In genomic region chr12:117049295-117049694, GRCh38 we compare ENCODE assay signal across 18 cellular contexts. TPM values are rescaled to one million over a fixed set of nuclear protein-coding genes. Genes with fewer than 3 reads are reported as not detected.
DNase-seq lines count a peak whose midpoint lies in the region; ATAC-seq, FAIRE-seq and TF ChIP-seq lines count a peak whose summit lies in the region.
"Had no signal": no experiment of that assay in that cellular context is flagged by ENCODE, and none has a peak within 500 bp of the region (broad histone marks: within the 10 kb centered on the region; RNA-seq: fewer than 3 reads in every experiment).

No MANE protein-coding gene starts in this region.

- H3K27ac ChIP-seq in HepG2 (ENCODE audit: extremely low read length, insufficient read depth, low read length): peak overlapping the region; percentile 99
- no peak overlapping the region for H3K27ac ChIP-seq in right lobe of liver
- H3K27ac ChIP-seq in caudate nucleus (ENCODE audit: low read depth, low read length): peak overlapping the region; percentile 68
- H3K27ac ChIP-seq in uterus: no peak overlapping the region
- H3K27ac ChIP-seq: A549 had no signal

- no peak overlapping the region for H2AFZ ChIP-seq in HepG2 (ENCODE audit: low read length)

- BruUV-seq in HepG2 (replicated peaks; lab: Mats Ljungman, UMichigan): no TSS peak

- no peak for TF ChIP-seq POLR2A in HepG2 (IDR thresholded peaks at IDR 0.05; ENCODE audit: insufficient read depth in 1 of 2, low read depth in 2 of 2, low read length in 2 of 2)
- no peak for TF ChIP-seq POLR2A in right lobe of liver (IDR thresholded peaks at IDR 0.05)
- no peak for TF ChIP-seq POLR2A in uterus (IDR thresholded peaks at IDR 0.05)

- TF ChIP-seq RAD21 in HepG2 (CRISPR knock-in tag; IDR thresholded peaks at IDR 0.05): no peak

- H3K36me3 Mint-ChIP-seq in activated CD4-positive, alpha-beta T cell treated with anti-CD3 and anti-CD28 coated beads, Interleukin-2, amount 10 ng/mL, durations not matched to agents 7 days and 5 days (ENCODE audit: low read depth): no peaks in the 10 kb centered on the region
- H3K36me3 Mint-ChIP-seq: CD4-positive, CD25-positive, alpha-beta regulatory T cell had no signal

- DNase-seq in HepG2 (ENCODE audit: low spot score) (no peak), right lobe of liver (no peak), caudate nucleus (lab: John Stamatoyannopoulos, UW) (peak in 1 of 61 donors; percentile 34), left ventricle myocardium superior (peak; percentile 54), NCI-H1417 treated with DMSO at 0.1 percent for 48 hours (lab: John Stamatoyannopoulos, UW) (no peak), uterus (no peak)
- no peak for DNase-seq in activated CD4-positive, alpha-beta T cell treated with anti-CD3 and anti-CD28 coated beads, Interleukin-2, amount 10 ng/mL, durations not matched to agents 7 days and 5 days
- DNase-seq: CD4-positive, CD25-positive, alpha-beta regulatory T cell; DMS79; NCI-H146; NCI-H226; NCI-H526 treated with DMSO at 0.1 percent for 48 hours; SHP77 had no signal

- no peaks in the 10 kb centered on the region for H4K20me1 ChIP-seq in HepG2 (ENCODE audit: insufficient read depth, low read length)

- H3K4me3 ChIP-seq in HepG2 (replicated peaks in 1 of 3; ENCODE audit: insufficient read depth in 1 of 3, low read depth in 2 of 3, low read length in 3 of 3) (no peak overlapping the region), right lobe of liver (no peak overlapping the region), uterus (no peak overlapping the region)
- H3K4me3 ChIP-seq: A549, HAP-1 had no signal

- in situ Hi-C loops in HepG2 (cut with HindIII; ENCODE audit: extremely low pct_ligation_motif_present, low pct_unique_long_range_greater_than_20kb): loop anchor here (5.0 kb wide), 1 partner anchor 48 kb away; the partner anchor contains the start of gene TESC

- H3K4me2 ChIP-seq in HepG2 (ENCODE audit: low read depth, low read length): no peak overlapping the region
- H3K4me2 ChIP-seq: A549 had no signal

- TF ChIP-seq EP300 in HepG2 (IDR thresholded peaks at IDR 0.05; ENCODE audit: low read depth in 2 of 2, low read length in 2 of 2) (no peak), HepG2 (CRISPR knock-in tag; IDR thresholded peaks at IDR 0.05; ENCODE audit: borderline replicate concordance) (no peak)

- no peak overlapping the region for H3K9ac ChIP-seq in HepG2 (ENCODE audit: insufficient read depth, low read depth, low read length)

- no peaks in the 10 kb centered on the region for H3K79me2 ChIP-seq in HepG2 (ENCODE audit: insufficient read depth, low read length)

- H3K36me3 ChIP-seq in HepG2 (replicated peaks in 1 of 2; ENCODE audit: control insufficient read depth in 1 of 2, insufficient read depth in 2 of 2, low read length in 2 of 2) (peaks cover 9 to 38% of the 10 kb centered on the region in 2 experiments), right lobe of liver (no peaks in the 10 kb centered on the region), uterus (no peaks in the 10 kb centered on the region)
- H3K36me3 ChIP-seq: HAP-1 had no signal

- TF ChIP-seq CTCF in HepG2 (CRISPR knock-in tag; IDR thresholded peaks at IDR 0.05) (no peak), right lobe of liver (IDR thresholded peaks at IDR 0.05) (no peak), uterus (IDR thresholded peaks at IDR 0.05) (no peak)

- CTCF ChIA-PET in HepG2 (lab: Yijun Ruan, JAX; ENCODE audit: low intra/inter-chr PET ratio, low total read pairs): no interaction called here
- CTCF ChIA-PET in activated CD4-positive, alpha-beta T cell treated with anti-CD3 and anti-CD28 coated beads, Interleukin-2, amount 10 ng/mL, durations not matched to agents 7 days and 5 days (lab: Charles Lee): interaction anchor here (0.6 to 1.3 kb wide), 4 partner anchors 9 to 93 kb away, joined by 3 to 4 read pairs (median 4); no protein-coding TSS in a partner anchor

- no peak for FAIRE-seq in HepG2 (lab: Jason Lieb, UNC)
- FAIRE-seq: A549, G401.6, GM12891 had no signal

- WGBS in HepG2 (ENCODE audit: low lambda C conversion rate): 98% methylated on average over 10 of the region's 11 CpGs
- 77% methylated on average over 2 of the region's 11 CpGs for WGBS in right lobe of liver (ENCODE audit: insufficient coverage, low coverage, low lambda C conversion rate, missing lambda C conversion rate)

- intact Hi-C loops in HepG2 (cut with micrococcal nuclease; ENCODE audit: unreplicated experiment): loop anchor here (2.0 kb wide), 2 partner anchors 18 to 42 kb away; no protein-coding TSS in a partner anchor
- intact Hi-C loops in right lobe of liver (cut with DNase I): loop anchor here in 1 of 2 donors (10.0 kb wide), 1 partner anchor 66 kb away; no protein-coding TSS in a partner anchor
- intact Hi-C loops in left ventricle myocardium superior (cut with micrococcal nuclease): no loop called here
- intact Hi-C loops in uterus (cut with DNase I; ENCODE audit: low total_unique reads): no loop called here

- no peak overlapping the region for H3K4me3 Mint-ChIP-seq in activated CD4-positive, alpha-beta T cell treated with anti-CD3 and anti-CD28 coated beads, Interleukin-2, amount 10 ng/mL, durations not matched to agents 7 days and 5 days
- H3K4me3 Mint-ChIP-seq: CD4-positive, CD25-positive, alpha-beta regulatory T cell had no signal

- H3K27me3 ChIP-seq in HepG2 (ENCODE audit: control insufficient read depth in 1 of 2, insufficient read depth in 2 of 2, low read length in 2 of 2) (no peaks in the 10 kb centered on the region), right lobe of liver (no peaks in the 10 kb centered on the region), uterus (no peaks in the 10 kb centered on the region)

- no peaks in the 10 kb centered on the region for H3K4me1 Mint-ChIP-seq in activated CD4-positive, alpha-beta T cell treated with anti-CD3 and anti-CD28 coated beads, Interleukin-2, amount 10 ng/mL, durations not matched to agents 7 days and 5 days
- H3K4me1 Mint-ChIP-seq: CD4-positive, CD25-positive, alpha-beta regulatory T cell had no signal

- H3K9me3 Mint-ChIP-seq in activated CD4-positive, alpha-beta T cell treated with anti-CD3 and anti-CD28 coated beads, Interleukin-2, amount 10 ng/mL, durations not matched to agents 7 days and 5 days: no peaks in the 10 kb centered on the region
- H3K9me3 Mint-ChIP-seq: CD4-positive, CD25-positive, alpha-beta regulatory T cell had no signal

- POLR2A ChIA-PET in HepG2 (lab: Yijun Ruan, JAX): interaction anchor here (1.1 kb wide), 1 partner anchor 42 kb away, joined by 3 read pairs; no protein-coding TSS in a partner anchor
- POLR2A ChIA-PET in activated CD4-positive, alpha-beta T cell treated with anti-CD3 and anti-CD28 coated beads, Interleukin-2, amount 10 ng/mL, durations not matched to agents 7 days and 5 days (lab: Charles Lee): no interaction called here

- H3K4me1 ChIP-seq in HepG2 (ENCODE audit: insufficient read depth, low read length): peaks cover 66% of the 10 kb centered on the region
- no peaks in the 10 kb centered on the region for H3K4me1 ChIP-seq in right lobe of liver
- peaks cover 0 to 4% of the 10 kb centered on the region in 2 donors for H3K4me1 ChIP-seq in uterus
- H3K4me1 ChIP-seq: HAP-1 had no signal

- H3K9me3 ChIP-seq in HepG2 (ENCODE audit: low read length) (no peaks in the 10 kb centered on the region), right lobe of liver (no peaks in the 10 kb centered on the region), uterus (no peaks in the 10 kb centered on the region)
- H3K9me3 ChIP-seq: A549, HAP-1 had no signal

- no peaks in the 10 kb centered on the region for H3K27me3 Mint-ChIP-seq in activated CD4-positive, alpha-beta T cell treated with anti-CD3 and anti-CD28 coated beads, Interleukin-2, amount 10 ng/mL, durations not matched to agents 7 days and 5 days
- H3K27me3 Mint-ChIP-seq: CD4-positive, CD25-positive, alpha-beta regulatory T cell had no signal

- ATAC-seq in HepG2 (no peak), right lobe of liver (no peak), left ventricle myocardium superior (peak; percentile 9)
- ATAC-seq: A549, Panc1 had no signal

- H3K27ac Mint-ChIP-seq in activated CD4-positive, alpha-beta T cell treated with anti-CD3 and anti-CD28 coated beads, Interleukin-2, amount 10 ng/mL, durations not matched to agents 7 days and 5 days: no peak overlapping the region
- H3K27ac Mint-ChIP-seq: CD4-positive, CD25-positive, alpha-beta regulatory T cell had no signal

RNA-seq across cellular contexts. Expression of gene TESC, which starts 49.9 kb away (rescaled TPM):
- total RNA-seq in HepG2 (2016; rRNA removed; fragmentation: Illumina TruSeq; extraction: Trizol): 90.4 and 95.7 TPM in 2 replicates
- 47.9 and 55.6 TPM in 2 replicates for total RNA-seq in HepG2 (2016; cell fraction: cytosol; rRNA removed; fragmentation: Illumina TruSeq; extraction: Trizol; ENCODE audit: low read depth)
- 94.6 and 101 TPM in 2 replicates for total RNA-seq in HepG2 (2016; cell fraction: insoluble cytoplasmic fraction; rRNA removed; fragmentation: Illumina TruSeq; extraction: Trizol)
- total RNA-seq in HepG2 (2016; cell fraction: membrane; rRNA removed; fragmentation: Illumina TruSeq; extraction: Trizol): 73.3 and 75.8 TPM in 2 replicates
- total RNA-seq in HepG2 (2016; cell fraction: nucleus; rRNA removed; fragmentation: Illumina TruSeq; extraction: Trizol): 42.8 and 54.2 TPM in 2 replicates
- 181 and 193 TPM in 2 replicates for polyA plus RNA-seq in HepG2 (2011; rRNA removed)
- polyA plus RNA-seq in HepG2 (2011; cell fraction: cytosol; rRNA removed): 178 and 242 TPM in 2 replicates
- polyA plus RNA-seq in HepG2 (2011; cell fraction: nucleus; rRNA removed): 194 and 196 TPM in 2 replicates
- polyA plus RNA-seq in HepG2 (2012): 45.0 and 55.8 TPM in 2 replicates
- polyA plus RNA-seq in HepG2 (2016; cell fraction: cytosol; fragmentation: Illumina TruSeq; extraction: Trizol; ENCODE audit: low read depth): 46.7 and 59.9 TPM in 2 replicates
- polyA plus RNA-seq in HepG2 (2016; cell fraction: insoluble cytoplasmic fraction; fragmentation: Illumina TruSeq; extraction: Trizol; ENCODE audit: low read depth): 103 and 109 TPM in 2 replicates
- polyA plus RNA-seq in HepG2 (2016; cell fraction: membrane; fragmentation: Illumina TruSeq; extraction: Trizol; ENCODE audit: low read depth): 69.1 and 76.1 TPM in 2 replicates
- polyA plus RNA-seq in HepG2 (2016; cell fraction: nucleus; fragmentation: Illumina TruSeq; extraction: Trizol; ENCODE audit: insufficient read depth, low read depth): 80.6 and 84.9 TPM in 2 replicates
- polyA minus RNA-seq in HepG2 (2011; rRNA and poly(A)+ RNA removed; ENCODE audit: low replicate concordance): 8.2 and 120 TPM in 2 replicates
- polyA minus RNA-seq in HepG2 (2011; cell fraction: cytosol; rRNA and poly(A)+ RNA removed): 28.3 and 29.5 TPM in 2 replicates
- polyA minus RNA-seq in HepG2 (2011; cell fraction: nucleus; rRNA and poly(A)+ RNA removed): 89.0 and 92.2 TPM in 2 replicates
- total RNA-seq in right lobe of liver: 1 to 10 TPM; 1.3 to 3.9 (median 3.0) TPM
- 115 TPM for total RNA-seq in left ventricle myocardium superior
- 10 to 100 TPM in 1 of 4 donors, 1 to 10 TPM in 2, under 1 TPM in 1; 0.77 to 29.4 (median 8.0) TPM for total RNA-seq in uterus
- total RNA-seq in activated CD4-positive, alpha-beta T cell treated with anti-CD3 and anti-CD28 coated beads, Interleukin-2, amount 10 ng/mL, durations not matched to agents 7 days and 5 days: 10 to 100 TPM; 30.3 to 34.1 TPM

Comparison
In these comparisons a context has a peak if more than half of its experiments do, and no peak if none do; other contexts are left out.
1. H3K27ac ChIP-seq: peak in HepG2 (single experiment) and caudate nucleus (single experiment); none in right lobe of liver (0 of 3) and uterus (0 of 2).